8 cellular contexts compared by ENCODE assay signal in genomic region chr9:136849038-136849959, GRCh38.
DNase-seq lines count a peak whose midpoint lies in the region; ATAC-seq and TF ChIP-seq lines count a peak whose summit lies in the region.

Gene PHPT1, plus strand, starts transcription at chr9:136849409. Its CDS starts 22 bp downstream, at chr9:136849431.

- no peaks in the 10 kb centered on the region for H3K27me3 ChIP-seq in GM06990 (replicated peaks; ENCODE audit: control insufficient read depth, insufficient read depth, low read length)

- H3K4me3 ChIP-seq in GM06990 (replicated peaks; ENCODE audit: low read depth, low read length), result peak within 1 kb of the TSS; percentile 87

- peak; percentile 98 for DNase-seq in GM06990 (ENCODE audit: extremely low read depth, insufficient read length)
- peak; percentile 99 for DNase-seq in NCI-H1092 (lab: John Stamatoyannopoulos, UW)
- DNase-seq in germinal center (ENCODE audit: low spot score), result peak; percentile 99
- DNase-seq in non-pigmented ciliary epithelial cell (ENCODE audit: low read depth), result peak; percentile 96
- peak; percentile 99 for DNase-seq in superior temporal gyrus (ENCODE audit: extremely low spot score)

- ATAC-seq in HG02588 (IDR thresholded peaks at IDR 0.05; ENCODE audit: unreplicated experiment) (peak; percentile 77), SK-N-SH treated with all-trans-retinoic acid at 6 μM for 48 hours (peak; percentile 80)

- H3K36me3 ChIP-seq in GM06990 (ENCODE audit: control insufficient read depth, insufficient read depth, low read length), result peaks cover 19% of the 10 kb centered on the region

- H3K4me1 Mint-ChIP-seq in activated naive CD4-positive, alpha-beta T cell treated with anti-CD3 and anti-CD28 coated beads, Interleukin-2, amount 50 U/mL, for 24 hours, result peaks cover 6% of the 10 kb centered on the region

- H3K27ac Mint-ChIP-seq in activated naive CD4-positive, alpha-beta T cell treated with anti-CD3 and anti-CD28 coated beads, Interleukin-2, amount 50 U/mL, for 24 hours, result peak within 1 kb of the TSS; percentile 82

- no peak for TF ChIP-seq CTCF in GM06990 (IDR thresholded peaks at IDR 0.05; ENCODE audit: insufficient read depth, low read length, poor library complexity, severe bottlenecking)

- H3K27me3 Mint-ChIP-seq in activated naive CD4-positive, alpha-beta T cell treated with anti-CD3 and anti-CD28 coated beads, Interleukin-2, amount 50 U/mL, for 24 hours, result peaks cover 3% of the 10 kb centered on the region

- peak within 1 kb of the TSS; percentile 91 for H3K4me3 Mint-ChIP-seq in activated naive CD4-positive, alpha-beta T cell treated with anti-CD3 and anti-CD28 coated beads, Interleukin-2, amount 50 U/mL, for 24 hours

- no peaks in the 10 kb centered on the region for H3K36me3 Mint-ChIP-seq in activated naive CD4-positive, alpha-beta T cell treated with anti-CD3 and anti-CD28 coated beads, Interleukin-2, amount 50 U/mL, for 24 hours

- H3K9me3 Mint-ChIP-seq in activated naive CD4-positive, alpha-beta T cell treated with anti-CD3 and anti-CD28 coated beads, Interleukin-2, amount 50 U/mL, for 24 hours, result no peaks in the 10 kb centered on the region

TF ChIP-seq in SK-N-SH treated with all-trans-retinoic acid at 6 μM for 48 hours, 23 proteins besides CTCF, POLR2A, EP300 and RAD21:
- TF ChIP-seq ZFP30 (CRISPR knock-in tag; IDR thresholded peaks at IDR 0.05) (no peak), ESRRG (CRISPR knock-in tag; IDR thresholded peaks at IDR 0.05) (no peak), GLIS3 (CRISPR knock-in tag; IDR thresholded peaks at IDR 0.05) (no peak), ZNF565 (CRISPR knock-in tag; conservative IDR thresholded peaks at IDR 0.05; ENCODE audit: low read depth) (no peak), ZNF70 (CRISPR knock-in tag; IDR thresholded peaks at IDR 0.05) (peak; percentile 33; the same call in 1 of the 2 replicates), CSDC2 (CRISPR knock-in tag; IDR thresholded peaks at IDR 0.05) (no peak), ZFP3 (CRISPR knock-in tag; IDR thresholded peaks at IDR 0.05) (no peak), PATZ1 (CRISPR knock-in tag; IDR thresholded peaks at IDR 0.05; ENCODE audit: borderline replicate concordance) (0 out of 2 replicates have a peak, but pooled peaks have one; percentile 19), TCF4 (CRISPR knock-in tag; IDR thresholded peaks at IDR 0.05; ENCODE audit: borderline replicate concordance) (no peak), CSRNP3 (CRISPR knock-in tag; IDR thresholded peaks at IDR 0.05) (no peak), ARNTL (CRISPR knock-in tag; IDR thresholded peaks at IDR 0.05; ENCODE audit: borderline replicate concordance, low read depth) (no peak), SNAI2 (CRISPR knock-in tag; IDR thresholded peaks at IDR 0.05) (no peak)

Comparison
In these comparisons a context has a peak if more than half of its experiments do, and no peak if none do; other contexts are left out.
1. Peak in every context shown above with its lines: DNase-seq, ATAC-seq and H3K4me3 ChIP-seq.